1 cellular context compared by ENCODE assay signal in the genomic region with DNA sequence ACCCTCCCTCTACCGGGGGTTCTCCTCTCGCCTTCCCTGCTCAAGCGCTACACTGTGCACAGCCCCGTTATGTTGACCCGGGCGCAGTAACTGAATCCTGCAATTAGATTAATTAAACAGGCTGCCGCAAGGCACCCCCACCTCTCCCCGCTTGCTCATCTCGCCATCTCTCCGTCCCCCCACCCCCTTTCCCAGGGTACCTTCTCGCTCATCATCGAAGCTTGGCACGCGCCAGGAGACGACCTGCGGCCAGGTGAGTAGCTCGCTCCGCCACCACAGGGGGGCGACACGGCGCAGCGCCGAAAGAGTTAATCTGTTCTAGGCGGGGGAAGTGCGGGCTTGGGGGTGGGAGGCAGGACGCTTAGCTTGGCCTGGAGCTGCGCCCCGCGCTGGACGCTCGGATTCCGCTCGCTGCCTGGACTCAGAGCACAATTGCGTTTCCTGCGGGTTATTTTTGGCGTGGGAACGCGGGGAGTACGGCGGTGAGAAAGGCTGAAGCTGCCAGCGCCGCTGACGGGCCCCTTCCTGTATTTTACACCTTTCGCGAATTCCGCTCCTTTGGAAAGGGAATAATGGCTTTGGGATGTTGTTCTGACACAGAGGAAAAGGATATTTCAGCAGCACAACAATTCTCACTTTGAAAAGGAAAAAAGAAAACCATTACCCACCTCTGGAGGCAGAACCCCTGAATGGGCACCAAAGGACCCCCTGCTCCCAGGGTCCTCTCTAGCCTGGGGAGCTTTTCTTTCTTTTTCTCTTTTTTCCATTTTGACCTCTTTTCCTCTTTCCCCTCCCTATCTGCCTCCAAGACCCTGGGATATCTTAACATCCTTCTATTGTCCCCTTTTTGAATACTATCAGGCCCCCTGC.
A peak's percentile ranks its signal among the peaks of the same experiment; 100 is the strongest.
TF ChIP-seq lines count a peak whose summit lies in the region.

No MANE protein-coding gene starts in this region.

TF ChIP-seq in H1, 55 proteins besides CTCF, POLR2A, EP300 and RAD21:
- 0 out of 2 replicates have a peak, but pooled peaks have one; percentile 25 for TF ChIP-seq TEAD4 (IDR thresholded peaks at IDR 0.05; ENCODE audit: low read depth, low read length)
- no peak for TF ChIP-seq SAP30 (IDR thresholded peaks at IDR 0.05; ENCODE audit: insufficient read depth, insufficient replicate concordance, low read length)
- TF ChIP-seq E2F6 (IDR thresholded peaks at IDR 0.05): peak; percentile 84
- TF ChIP-seq, protein P1, sequence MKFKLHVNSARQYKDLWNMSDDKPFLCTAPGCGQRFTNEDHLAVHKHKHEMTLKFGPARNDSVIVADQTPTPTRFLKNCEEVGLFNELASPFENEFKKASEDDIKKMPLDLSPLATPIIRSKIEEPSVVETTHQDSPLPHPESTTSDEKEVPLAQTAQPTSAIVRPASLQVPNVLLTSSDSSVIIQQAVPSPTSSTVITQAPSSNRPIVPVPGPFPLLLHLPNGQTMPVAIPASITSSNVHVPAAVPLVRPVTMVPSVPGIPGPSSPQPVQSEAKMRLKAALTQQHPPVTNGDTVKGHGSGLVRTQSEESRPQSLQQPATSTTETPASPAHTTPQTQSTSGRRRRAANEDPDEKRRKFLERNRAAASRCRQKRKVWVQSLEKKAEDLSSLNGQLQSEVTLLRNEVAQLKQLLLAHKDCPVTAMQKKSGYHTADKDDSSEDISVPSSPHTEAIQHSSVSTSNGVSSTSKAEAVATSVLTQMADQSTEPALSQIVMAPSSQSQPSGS (IDR thresholded peaks at IDR 0.05; ENCODE audit: low read length): no peak
- no peak for TF ChIP-seq BCL11A (IDR thresholded peaks at IDR 0.05; ENCODE audit: low read depth in 2 of 2, low read length in 2 of 2)
- TF ChIP-seq JUN (IDR thresholded peaks at IDR 0.05; ENCODE audit: low read depth, low read length): no peak
- TF ChIP-seq CHD1 (IDR thresholded peaks at IDR 0.05; ENCODE audit: low read depth, low read length): no peak
- TF ChIP-seq EZH2 (IDR thresholded peaks at IDR 0.05; ENCODE audit: low read depth, low read length, severe bottlenecking): no peak
- TF ChIP-seq EGR1 (IDR thresholded peaks at IDR 0.05; ENCODE audit: borderline replicate concordance, low read depth, low read length): peak; percentile 67
- no peak for TF ChIP-seq NRF1 (IDR thresholded peaks at IDR 0.05; ENCODE audit: low read depth, low read length)
- no peak for TF ChIP-seq SIRT6 (IDR thresholded peaks at IDR 0.05; ENCODE audit: low read length)
- TF ChIP-seq SUZ12 (IDR thresholded peaks at IDR 0.05; ENCODE audit: low read length): no peak; the same call in 1 of the 2 replicates
- TF ChIP-seq JUND (IDR thresholded peaks at IDR 0.05; ENCODE audit: low read length): no peak
- no peak for TF ChIP-seq SP1 (IDR thresholded peaks at IDR 0.05; ENCODE audit: low read depth, low read length)
- TF ChIP-seq SIN3A (conservative IDR thresholded peaks at IDR 0.05 in 1 of 2, IDR thresholded peaks at IDR 0.05 in 1 of 2; ENCODE audit: low read depth in 1 of 2, low read length in 2 of 2): 0 out of 4 replicates have a peak, but pooled peaks of 1 of the 2 experiments have one; percentile 28
- TF ChIP-seq KDM4A (IDR thresholded peaks at IDR 0.05; ENCODE audit: low read depth, low read length, severe bottlenecking): no peak
- 0 out of 2 replicates have a peak, but pooled peaks have one; percentile 20 for TF ChIP-seq TCF12 (IDR thresholded peaks at IDR 0.05; ENCODE audit: low read depth, low read length)
- 0 out of 2 replicates have a peak, but pooled peaks have one; percentile 35 for TF ChIP-seq SP4 (IDR thresholded peaks at IDR 0.05; ENCODE audit: low read length)
- TF ChIP-seq GTF2F1 (IDR thresholded peaks at IDR 0.05; ENCODE audit: borderline replicate concordance, low read depth, low read length): no peak
- TF ChIP-seq CBX5 (IDR thresholded peaks at IDR 0.05; ENCODE audit: low read depth, low read length): no peak
- peak; percentile 51 for TF ChIP-seq CTBP2 (IDR thresholded peaks at IDR 0.05; ENCODE audit: borderline replicate concordance, insufficient read depth, insufficient read length, low read length)
- TF ChIP-seq BACH1 (IDR thresholded peaks at IDR 0.05; ENCODE audit: low read length): no peak
- TF ChIP-seq CEBPB (IDR thresholded peaks at IDR 0.05; ENCODE audit: low read depth, low read length): no peak
- TF ChIP-seq MAX (IDR thresholded peaks at IDR 0.05): peak; percentile 96
- no peak for TF ChIP-seq TAF1 (IDR thresholded peaks at IDR 0.05; ENCODE audit: low read depth, low read length)
- TF ChIP-seq SRF (IDR thresholded peaks at IDR 0.05; ENCODE audit: low read depth, low read length): no peak
- TF ChIP-seq HDAC2 (IDR thresholded peaks at IDR 0.05; ENCODE audit: borderline replicate concordance in 1 of 2, low read depth in 2 of 2, low read length in 2 of 2): 0 out of 4 replicates have a peak, but pooled peaks of 1 of the 2 experiments have one; percentile 38
- TF ChIP-seq YY1 (IDR thresholded peaks at IDR 0.05; ENCODE audit: low read depth, low read length): 0 out of 2 replicates have a peak, but pooled peaks have one; percentile 69
- TF ChIP-seq RBBP5 (IDR thresholded peaks at IDR 0.05; ENCODE audit: borderline replicate concordance, low read depth, low read length): no peak
- no peak for TF ChIP-seq RXRA (IDR thresholded peaks at IDR 0.05; ENCODE audit: insufficient read depth, low read depth, low read length)
- no peak for TF ChIP-seq NANOG (IDR thresholded peaks at IDR 0.05; ENCODE audit: insufficient read depth, low read depth, low read length, poor library complexity, severe bottlenecking)
- no peak for TF ChIP-seq MAFK (IDR thresholded peaks at IDR 0.05; ENCODE audit: low read depth, low read length)
- TF ChIP-seq, protein P2, sequence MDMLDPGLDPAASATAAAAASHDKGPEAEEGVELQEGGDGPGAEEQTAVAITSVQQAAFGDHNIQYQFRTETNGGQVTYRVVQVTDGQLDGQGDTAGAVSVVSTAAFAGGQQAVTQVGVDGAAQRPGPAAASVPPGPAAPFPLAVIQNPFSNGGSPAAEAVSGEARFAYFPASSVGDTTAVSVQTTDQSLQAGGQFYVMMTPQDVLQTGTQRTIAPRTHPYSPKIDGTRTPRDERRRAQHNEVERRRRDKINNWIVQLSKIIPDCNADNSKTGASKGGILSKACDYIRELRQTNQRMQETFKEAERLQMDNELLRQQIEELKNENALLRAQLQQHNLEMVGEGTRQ (IDR thresholded peaks at IDR 0.05; ENCODE audit: low read length): no peak
- peak; percentile 47; the same call in 1 of the 2 replicates for TF ChIP-seq CREB1 (IDR thresholded peaks at IDR 0.05)
- TF ChIP-seq PHF8 (conservative IDR thresholded peaks at IDR 0.05; ENCODE audit: low read depth, low read length): no peak
- TF ChIP-seq, protein P3, sequence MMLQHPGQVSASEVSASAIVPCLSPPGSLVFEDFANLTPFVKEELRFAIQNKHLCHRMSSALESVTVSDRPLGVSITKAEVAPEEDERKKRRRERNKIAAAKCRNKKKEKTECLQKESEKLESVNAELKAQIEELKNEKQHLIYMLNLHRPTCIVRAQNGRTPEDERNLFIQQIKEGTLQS (IDR thresholded peaks at IDR 0.05; ENCODE audit: insufficient read depth, low read depth, low read length): no peak
- TF ChIP-seq KDM1A (IDR thresholded peaks at IDR 0.05; ENCODE audit: borderline replicate concordance, low read length): peak; percentile 79; the same call in 1 of the 2 replicates
- TF ChIP-seq GABPA (IDR thresholded peaks at IDR 0.05; ENCODE audit: borderline replicate concordance, insufficient read depth, low read length): peak; percentile 60; the same call in 1 of the 2 replicates
- no peak for TF ChIP-seq BRCA1 (IDR thresholded peaks at IDR 0.05; ENCODE audit: low read depth, low read length)
- TF ChIP-seq ASH2L (IDR thresholded peaks at IDR 0.05; ENCODE audit: low read length): no peak
- no peak for TF ChIP-seq TAF7 (optimal IDR thresholded peaks at IDR 0.05; ENCODE audit: borderline replicate concordance, low read depth, low read length)
- TF ChIP-seq CHD7 (IDR thresholded peaks at IDR 0.05; ENCODE audit: insufficient replicate concordance, low read length): no peak
- TF ChIP-seq CHD2 (IDR thresholded peaks at IDR 0.05; ENCODE audit: low read length): no peak
